In genomic region chr17:8838551-8839095, GRCh38 we compare ENCODE assay signal across 22 cellular contexts. TPM values are rescaled to one million over a fixed set of nuclear protein-coding genes. Genes with fewer than 3 reads are reported as not detected.
"Had no signal": no experiment of that assay in that cellular context is flagged by ENCODE, and none has a peak within 500 bp of the region (broad histone marks: within the 10 kb centered on the region; RNA-seq: fewer than 3 reads in every experiment).

No MANE protein-coding gene starts in this region.

- ATAC-seq: natural killer cell had no signal

- H3K27me3 ChIP-seq: neural progenitor cell, right lobe of liver, thyroid gland, upper lobe of left lung, vagina had no signal

- H3K9me3 ChIP-seq: heart right ventricle, prostate gland, right lobe of liver, suprapubic skin, thyroid gland, upper lobe of left lung, vagina had no signal

- H3K4me1 ChIP-seq: neural progenitor cell, parathyroid adenoma, prostate gland, right lobe of liver, upper lobe of left lung, vagina had no signal

- H3K4me3 ChIP-seq: heart right ventricle, neural progenitor cell, prostate gland, right lobe of liver, skin epidermis, suprapubic skin, thyroid gland, upper lobe of left lung, vagina had no signal

- H3K36me3 ChIP-seq: neural progenitor cell, prostate gland, right lobe of liver, suprapubic skin, thyroid gland, upper lobe of left lung, vagina had no signal

- DNase-seq: erythroblast; foreskin melanocyte; heart right ventricle; hypothalamus; kidney glomerular epithelial cell; mesendoderm; natural killer cell; occipital lobe; stimulated activated naive CD4-positive, alpha-beta T cell; thyroid gland had no signal

- H3K27ac ChIP-seq: heart right ventricle, neural progenitor cell, parathyroid adenoma, prostate gland, right lobe of liver, skin epidermis, suprapubic skin, thyroid gland, upper lobe of left lung, vagina had no signal

RNA-seq across cellular contexts. Expression of gene PIK3R6, which starts 28.9 kb away (rescaled TPM):
- total RNA-seq: endothelial cell of umbilical vein, lung microvascular endothelial cell, myocyte, renal cortical epithelial cell had no signal
- polyA plus RNA-seq: endothelial cell of umbilical vein had no signal

RNA-seq across cellular contexts. Expression of gene MFSD6L, which starts 39.5 kb away (rescaled TPM):
- total RNA-seq: endothelial cell of umbilical vein, lung microvascular endothelial cell, myocyte, renal cortical epithelial cell, right lobe of liver, vagina had no signal
- polyA plus RNA-seq: endothelial cell of umbilical vein had no signal
